Comparison of ENCODE assay signal across 8 cellular contexts in the genomic region with DNA sequence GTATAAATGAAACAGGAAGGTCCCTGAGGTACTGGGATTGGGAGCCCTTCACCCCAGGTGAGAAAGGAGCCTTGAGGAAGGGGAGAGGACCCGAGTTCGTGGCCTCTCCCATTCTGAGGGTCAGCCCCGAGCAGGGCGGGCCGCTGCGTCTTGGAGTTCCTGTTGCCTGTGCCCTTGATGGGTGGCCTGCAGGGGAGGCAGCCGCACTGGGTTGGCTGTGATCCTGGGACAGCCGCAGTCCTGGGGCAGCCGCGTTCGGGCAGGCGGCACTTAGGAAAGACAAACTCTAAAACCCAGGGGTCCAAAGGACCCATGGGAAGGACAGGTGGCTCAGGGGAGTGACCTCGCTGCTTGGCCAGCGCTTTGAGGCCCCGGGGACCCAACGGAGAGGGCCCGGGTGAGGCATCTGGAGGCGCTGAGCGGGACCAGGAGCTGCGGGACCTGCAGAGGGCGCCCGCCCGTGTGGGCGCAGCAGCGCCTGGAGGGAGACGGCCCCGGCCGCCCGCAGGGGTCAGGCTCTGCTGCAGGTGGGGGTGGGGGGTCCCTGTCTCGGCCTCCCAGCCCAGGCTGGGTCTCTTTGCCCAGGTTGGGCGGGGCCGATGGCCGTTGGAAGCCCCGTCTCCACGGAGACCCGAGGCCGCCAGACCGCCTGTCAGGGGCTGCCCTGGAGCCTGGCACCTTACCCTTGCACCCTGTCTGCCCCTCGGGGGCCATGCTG.
DNase-seq lines count a peak whose midpoint lies in the region; ATAC-seq, FAIRE-seq and TF ChIP-seq lines count a peak whose summit lies in the region.

No MANE protein-coding gene starts in this region.

- H3K9me2 ChIP-seq in OCI-LY1 (ENCODE audit: low read depth, low read length) = no peaks in the 10 kb centered on the region

- no peak for FAIRE-seq in keratinocyte (lab: Jason Lieb, UNC)

- dilution Hi-C loops in keratinocyte (cut with MboI; ENCODE audit: extremely low pct_ligation_motif_present, low sequenced_read_pairs) = no loop called here

- H3K9ac ChIP-seq in OCI-LY1 (ENCODE audit: low read length) (no peak overlapping the region), keratinocyte (ENCODE audit: control insufficient read depth, extremely low read depth, insufficient read depth, low read length) (no peak overlapping the region)

- no peaks in the 10 kb centered on the region for H3K79me2 ChIP-seq in OCI-LY1 (ENCODE audit: insufficient read depth, low read length)
- no peaks in the 10 kb centered on the region for H3K79me2 ChIP-seq in keratinocyte (ENCODE audit: control insufficient read depth, insufficient read depth, low read length)

- H3K36me3 ChIP-seq in OCI-LY1 (ENCODE audit: insufficient read depth, low read length) (no peaks in the 10 kb centered on the region), keratinocyte (ENCODE audit: control insufficient read depth in 2 of 2, extremely low read depth in 1 of 2, insufficient read depth in 2 of 2, low read length in 2 of 2) (no peaks in the 10 kb centered on the region)

- H4K20me1 ChIP-seq in OCI-LY1 (ENCODE audit: insufficient read depth, low read length) (no peaks in the 10 kb centered on the region), keratinocyte (ENCODE audit: control insufficient read depth, extremely low read depth, insufficient read depth, low read length) (no peaks in the 10 kb centered on the region)

- H3K4me1 ChIP-seq in OCI-LY1 (ENCODE audit: insufficient read depth, low read length, severe bottlenecking) (peaks cover 9% of the 10 kb centered on the region), keratinocyte (ENCODE audit: control insufficient read depth, extremely low read depth, insufficient read depth, low read length) (no peaks in the 10 kb centered on the region)

- H3K9me1 ChIP-seq in keratinocyte (ENCODE audit: control insufficient read depth, extremely low read depth, insufficient read depth, low read length) = no peaks in the 10 kb centered on the region

- H3K9me3 ChIP-seq in OCI-LY1 (ENCODE audit: low read length) (no peaks in the 10 kb centered on the region), keratinocyte (ENCODE audit: control insufficient read depth, low read depth, low read length) (no peaks in the 10 kb centered on the region)

- DNase-seq in EH (ENCODE audit: low read depth) (peak; percentile 30), astrocyte of the hippocampus (ENCODE audit: low read depth, low spot score) (peak; percentile 69), keratinocyte (ENCODE audit: low read depth, low spot score) (no peak)
- peak; percentile 8 to 13 for DNase-seq in stimulated activated CD8-positive, alpha-beta memory T cell treated with anti-CD3 and anti-CD28 coated beads, Interleukin-2, amount 100 ng/mL, for 48 hours (ENCODE audit: low read depth in 2 of 2)

- H2AFZ ChIP-seq in OCI-LY1 (ENCODE audit: low read length) = no peak overlapping the region
- H2AFZ ChIP-seq in keratinocyte (ENCODE audit: control insufficient read depth, low read length) = peak overlapping the region; percentile 70

- H3K4me2 ChIP-seq in OCI-LY1 (ENCODE audit: low read length) (peak overlapping the region; percentile 31), keratinocyte (ENCODE audit: control insufficient read depth, extremely low read depth, insufficient read depth, low read depth, low read length) (peak overlapping the region; percentile 54)

- ATAC-seq in GM18909 (IDR thresholded peaks at IDR 0.05; ENCODE audit: poor library complexity, unreplicated experiment) (no peak), HG02885 (IDR thresholded peaks at IDR 0.05; ENCODE audit: poor library complexity, unreplicated experiment) (no peak), GM18907 (IDR thresholded peaks at IDR 0.05; ENCODE audit: unreplicated experiment) (no peak)

- H3K4me3 ChIP-seq in OCI-LY1 (ENCODE audit: low read depth, low read length, poor library complexity, severe bottlenecking) (peak overlapping the region; percentile 18), keratinocyte (ENCODE audit: control insufficient read depth in 2 of 3, extremely low read depth in 1 of 3, insufficient read depth in 2 of 3, low read depth in 1 of 3, low read length in 3 of 3) (no peak overlapping the region)

- TF ChIP-seq CTCF in OCI-LY1 (IDR thresholded peaks at IDR 0.05; ENCODE audit: low read length) = peak; percentile 88
- peak; percentile 3 to 82 (median 68) for TF ChIP-seq CTCF in keratinocyte (optimal IDR thresholded peaks at IDR 0.05 in 1 of 3, IDR thresholded peaks at IDR 0.05 in 1 of 3, conservative IDR thresholded peaks at IDR 0.05 in 1 of 3; ENCODE audit: extremely low read depth in 1 of 3, insufficient read depth in 2 of 3, low read length in 3 of 3)

- peaks cover 10% of the 10 kb centered on the region; the same call in 1 of the 2 replicates for H3K27me3 ChIP-seq in OCI-LY1 (ENCODE audit: insufficient read depth, low read length)
- peaks cover 13% of the 10 kb centered on the region for H3K27me3 ChIP-seq in keratinocyte (ENCODE audit: control insufficient read depth, extremely low read depth, insufficient read depth, low read length)

- no peak overlapping the region for H3K27ac ChIP-seq in OCI-LY1 (ENCODE audit: low read depth, low read length, poor library complexity, severe bottlenecking)
- H3K27ac ChIP-seq in keratinocyte (ENCODE audit: control insufficient read depth, insufficient read depth, low read length) = no peak overlapping the region

- no peaks in the 10 kb centered on the region for H3F3A ChIP-seq in OCI-LY1 (ENCODE audit: insufficient read depth, low read length)
